In the genomic region with DNA sequence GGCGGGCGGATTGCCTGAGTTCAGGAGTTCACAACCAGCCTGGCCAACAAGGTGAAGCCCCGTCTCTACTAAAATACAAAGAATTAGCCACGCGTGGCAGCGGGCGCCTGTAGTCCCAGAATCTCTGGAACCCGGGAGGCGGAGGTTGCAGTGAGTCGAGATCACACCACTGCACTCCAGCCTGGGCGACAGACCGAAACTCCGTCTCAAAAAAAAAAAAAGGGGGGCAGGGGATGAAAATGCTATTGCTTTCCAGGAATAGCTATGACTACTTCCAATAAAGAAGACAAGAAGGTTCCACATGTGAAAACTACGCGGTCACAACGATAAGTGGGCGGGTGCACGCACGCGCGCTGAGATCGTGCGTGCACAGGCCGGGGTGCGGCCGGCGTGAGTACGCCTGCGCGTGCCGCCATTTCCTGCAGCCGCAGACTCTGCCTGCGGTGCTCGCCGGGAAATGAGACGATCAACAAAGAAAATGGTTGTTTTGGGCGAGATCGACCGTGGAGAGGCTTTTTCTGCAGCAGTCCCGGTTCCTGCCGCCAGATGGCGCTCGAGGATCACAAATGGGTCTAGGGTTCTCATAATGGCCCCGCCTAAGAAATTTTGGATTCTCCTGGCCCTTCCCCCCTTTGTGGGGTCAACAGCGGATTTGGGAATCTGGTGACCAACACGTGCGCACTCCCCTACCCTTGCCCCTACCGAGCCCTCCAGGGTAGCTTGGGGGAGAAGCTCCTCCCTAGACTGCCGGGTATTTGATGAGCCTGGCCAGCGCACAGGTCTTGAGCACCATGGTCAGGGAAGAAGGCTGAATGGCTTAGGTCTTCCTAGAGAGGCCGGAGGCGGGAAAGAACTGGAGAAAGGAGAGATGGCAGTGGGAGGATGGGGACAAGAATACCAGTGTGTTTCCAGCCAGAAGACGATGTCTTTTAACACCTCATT, we compare ENCODE assay signal across 8 cellular contexts. TPM values are rescaled to one million over a fixed set of nuclear protein-coding genes. Genes with fewer than 3 reads are reported as not detected.
DNase-seq lines count a peak whose midpoint lies in the region; ATAC-seq and TF ChIP-seq lines count a peak whose summit lies in the region.

No MANE protein-coding gene starts in this region.

- in situ Hi-C loops in astrocyte of the cerebellum (cut with HindIII; ENCODE audit: low sequenced_read_pairs) = no loop called here

- H3K9me3 ChIP-seq in hepatocyte (ENCODE audit: low read depth) = no peaks in the 10 kb centered on the region

- WGBS in hepatocyte (ENCODE audit: low lambda C conversion rate, missing lambda C conversion rate) = 49% methylated on average over 53 of the region's 53 CpGs

- H3K9me2 ChIP-seq in hepatocyte (replicated peaks; ENCODE audit: insufficient read depth) = no peaks in the 10 kb centered on the region

- H3K36me3 ChIP-seq in hepatocyte (replicated peaks; ENCODE audit: insufficient read depth, low read depth) = no peaks in the 10 kb centered on the region

- ATAC-seq in GM18499 (IDR thresholded peaks at IDR 0.05; ENCODE audit: insufficient read depth, unreplicated experiment) = peak; percentile 77
- peak; percentile 67 for ATAC-seq in HG02943 (IDR thresholded peaks at IDR 0.05; ENCODE audit: low read depth, unreplicated experiment)

- TF ChIP-seq CTCF in astrocyte of the cerebellum (IDR thresholded peaks at IDR 0.05; ENCODE audit: low read depth, low read length, missing control alignments) (peak; percentile 72), hepatocyte (IDR thresholded peaks at IDR 0.05; ENCODE audit: poor library complexity) (peak; percentile 76)

- peak overlapping the region; percentile 57 for H2AFZ ChIP-seq in hepatocyte

- no peaks in the 10 kb centered on the region for H3K79me2 ChIP-seq in hepatocyte

- peak overlapping the region; percentile 69 for H3K4me2 ChIP-seq in hepatocyte

- H3K27ac ChIP-seq in hepatocyte = peak overlapping the region; percentile 80

- H3K27me3 ChIP-seq in hepatocyte = no peaks in the 10 kb centered on the region

- H3K4me3 ChIP-seq in astrocyte of the cerebellum (ENCODE audit: low read depth, low read length) (peak overlapping the region; percentile 21), hepatocyte (peak overlapping the region; percentile 5)

- peak; percentile 72 for DNase-seq in NCI-H187 treated with DMSO at 0.1 percent for 48 hours (lab: John Stamatoyannopoulos, UW)
- DNase-seq in T-helper 22 cell (ENCODE audit: low read depth) = peak; percentile 81
- DNase-seq in astrocyte of the cerebellum (ENCODE audit: low read depth) = peak; percentile 58
- DNase-seq in hepatocyte (ENCODE audit: low spot score) = peak; percentile 90
- DNase-seq in retina = peak; percentile 94
- no peak for DNase-seq in OCI-M2 (lab: John Stamatoyannopoulos, UW; ENCODE audit: unreplicated experiment)

- no peaks in the 10 kb centered on the region for H3K4me1 ChIP-seq in hepatocyte (ENCODE audit: insufficient read depth)

- H4K20me1 ChIP-seq in hepatocyte (ENCODE audit: insufficient read depth, poor library complexity, severe bottlenecking) = no peaks in the 10 kb centered on the region

RNA-seq across cellular contexts. Expression of a gene that starts 35.1 kb away (rescaled TPM):
- 0.07 and 0.08 TPM in 2 replicates for total RNA-seq in hepatocyte
- not detected in 2 replicates for polyA plus RNA-seq in hepatocyte
